ENCODE assay signal across 8 cellular contexts in the genomic region with DNA sequence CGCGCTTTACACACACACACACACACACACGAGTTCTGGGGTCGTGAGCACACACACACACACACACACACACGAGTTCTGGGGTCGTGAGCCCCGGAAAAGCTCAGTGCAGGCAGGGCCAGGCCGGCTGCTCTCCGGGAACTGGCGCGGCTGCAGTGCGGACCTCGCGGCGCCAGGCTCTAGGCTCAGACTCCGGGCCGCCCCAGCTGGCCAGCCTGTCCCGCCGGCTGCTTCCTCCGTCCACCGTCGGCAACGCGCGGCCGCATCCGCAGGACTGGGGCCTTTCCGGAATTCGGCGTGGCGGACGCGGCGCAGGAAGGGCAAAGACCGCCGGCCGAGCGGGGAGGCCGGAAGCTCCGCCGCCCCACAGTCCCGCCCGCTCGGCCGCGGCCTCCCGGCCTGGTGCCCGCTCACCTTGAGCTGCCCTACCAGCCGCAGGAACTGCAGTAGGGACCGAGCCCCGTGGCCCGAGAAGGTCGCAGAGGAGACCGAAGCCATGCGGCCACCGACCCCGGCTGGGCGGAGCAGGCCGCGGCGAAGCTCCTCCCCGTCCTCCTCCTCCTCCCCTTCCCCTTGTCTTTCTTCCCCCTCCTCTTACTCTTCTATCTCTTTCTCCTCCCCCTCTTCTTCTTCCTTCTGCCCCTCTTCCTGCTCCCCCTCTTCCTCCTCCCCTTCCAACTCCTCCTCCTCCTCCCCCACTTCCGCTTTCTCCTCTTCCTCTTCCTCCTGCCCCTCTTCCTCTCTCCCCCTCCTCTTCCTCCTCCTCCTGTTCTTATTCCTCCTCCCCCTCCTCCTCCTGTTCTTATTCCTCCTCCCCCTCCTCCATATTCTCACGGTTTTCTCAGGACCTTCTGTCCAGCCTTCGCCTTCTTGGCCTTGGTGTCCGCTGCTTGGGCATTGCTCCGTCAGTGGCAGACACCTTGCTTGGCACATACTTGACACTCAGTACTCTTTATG. TPM values are rescaled to one million over a fixed set of nuclear protein-coding genes. Genes with fewer than 3 reads are reported as not detected.
DNase-seq lines count a peak whose midpoint lies in the region; ATAC-seq and TF ChIP-seq lines count a peak whose summit lies in the region.

A gene with protein sequence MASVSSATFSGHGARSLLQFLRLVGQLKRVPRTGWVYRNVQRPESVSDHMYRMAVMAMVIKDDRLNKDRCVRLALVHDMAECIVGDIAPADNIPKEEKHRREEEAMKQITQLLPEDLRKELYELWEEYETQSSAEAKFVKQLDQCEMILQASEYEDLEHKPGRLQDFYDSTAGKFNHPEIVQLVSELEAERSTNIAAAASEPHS (minus strand): TSS at position 533 of the 957 bp plus-strand sequence. CDS start 35 bp downstream, at position 498.

- H3K4me1 ChIP-seq in osteoblast (ENCODE audit: insufficient read depth, low read length), result peaks cover 20% of the 10 kb centered on the region

- H3K9me3 ChIP-seq in osteoblast (ENCODE audit: low read depth, low read length), result no peaks in the 10 kb centered on the region

- H3K36me3 Mint-ChIP-seq in activated naive CD4-positive, alpha-beta T cell treated with anti-CD3 and anti-CD28 coated beads, Interleukin-2, amount 50 U/mL, for 72 hours, result peaks cover 43 to 50% of the 10 kb centered on the region in 2 donors

- H3K27me3 ChIP-seq in osteoblast (ENCODE audit: insufficient read depth, low read length), result no peaks in the 10 kb centered on the region

- DNase-seq in DMS79 treated with DMSO at 0.1 percent for 48 hours (lab: John Stamatoyannopoulos, UW) (peak; percentile 44), HUDEP-2 (lab: John Stamatoyannopoulos, UW; ENCODE audit: unreplicated experiment in 76 of 76) (peak in 62 of 76 experiments; percentile 11 to 74 (median 52)), SK-N-DZ (ENCODE audit: low spot score) (peak; percentile 63), glomerular visceral epithelial cell (ENCODE audit: extremely low spot score) (peak; percentile 79), osteoblast (ENCODE audit: insufficient read length, low spot score, missing footprints) (peak; percentile 94), ureter (ENCODE audit: low spot score) (peak; percentile 58)
- DNase-seq in activated naive CD4-positive, alpha-beta T cell treated with anti-CD3 and anti-CD28 coated beads, Interleukin-2, amount 50 U/mL, for 72 hours (ENCODE audit: low spot score in 2 of 2), result peak; percentile 44 to 79

- no peaks in the 10 kb centered on the region for H4K20me1 ChIP-seq in osteoblast (ENCODE audit: insufficient read depth, low read length)

- peak within 1 kb of the TSS; percentile 89 for H3K4me3 ChIP-seq in osteoblast (ENCODE audit: insufficient read depth, low read length)

- H2AFZ ChIP-seq in osteoblast (ENCODE audit: low read length), result peak within 1 kb of the TSS; percentile 94

- H3K36me3 ChIP-seq in osteoblast (ENCODE audit: insufficient read depth, low read length), result peaks cover 33% of the 10 kb centered on the region

- peak within 1 kb of the TSS; percentile 72 for H3K27ac ChIP-seq in osteoblast (ENCODE audit: low read depth, low read length)

- peaks cover 7 to 13% of the 10 kb centered on the region in 2 donors for H3K9me3 Mint-ChIP-seq in activated naive CD4-positive, alpha-beta T cell treated with anti-CD3 and anti-CD28 coated beads, Interleukin-2, amount 50 U/mL, for 72 hours

- peak within 1 kb of the TSS; percentile 99 for H3K4me2 ChIP-seq in osteoblast (ENCODE audit: insufficient read depth, low read length)

- no peak for TF ChIP-seq CTCF in osteoblast (IDR thresholded peaks at IDR 0.05; ENCODE audit: extremely low read depth, low read depth, low read length)

- H3K79me2 ChIP-seq in osteoblast (ENCODE audit: insufficient read depth, low read length), result peaks cover 31% of the 10 kb centered on the region

- ATAC-seq in GM21390 (IDR thresholded peaks at IDR 0.05; ENCODE audit: unreplicated experiment), result peak; percentile 82
- peak; percentile 75 to 85 for ATAC-seq in activated naive CD4-positive, alpha-beta T cell treated with anti-CD3 and anti-CD28 coated beads, Interleukin-2, amount 50 U/mL, for 72 hours

- peak within 1 kb of the TSS; percentile 95 to 98 for H3K27ac Mint-ChIP-seq in activated naive CD4-positive, alpha-beta T cell treated with anti-CD3 and anti-CD28 coated beads, Interleukin-2, amount 50 U/mL, for 72 hours

RNA-seq across cellular contexts. Expression of the gene that starts here (rescaled TPM):
- 56.7 and 84.8 TPM in 2 replicates for polyA plus RNA-seq in SK-N-DZ (2014; cell fraction: cytosol; rRNA removed)
- polyA plus RNA-seq in SK-N-DZ (2014; cell fraction: nucleus; rRNA removed), result 46.8 and 68.4 TPM in 2 replicates
- 10 to 100 TPM; 60.1 to 78.5 TPM for total RNA-seq in activated naive CD4-positive, alpha-beta T cell treated with anti-CD3 and anti-CD28 coated beads, Interleukin-2, amount 50 U/mL, for 72 hours
- total RNA-seq in osteoblast (63.9 and 71.3 TPM in 2 replicates), ureter (83.1 TPM)

Comparison
In these comparisons a context has a peak if more than half of its experiments do, and no peak if none do; other contexts are left out.
1. Peak in every context shown above with its lines: DNase-seq, ATAC-seq, H3K4me3 ChIP-seq and H3K27ac ChIP-seq.
2. DNase-seq: peak in every context shown above with its lines; median percentile 94 in osteoblast; 79 in glomerular visceral epithelial cell; 63 in SK-N-DZ; 62 in activated naive CD4-positive, alpha-beta T cell treated with anti-CD3 and anti-CD28 coated beads, Interleukin-2, amount 50 U/mL, for 72 hours; 58 in ureter; 52 in HUDEP-2; 44 in DMS79 treated with DMSO at 0.1 percent for 48 hours.